Comparison of ENCODE assay signal across 9 cellular contexts in genomic region chr11:33542921-33543320, GRCh38.
A peak's percentile ranks its signal among the peaks of the same experiment; 100 is the strongest.
DNase-seq lines count a peak whose midpoint lies in the region; ATAC-seq and TF ChIP-seq lines count a peak whose summit lies in the region.
"Had no signal": no experiment of that assay in that cellular context is flagged by ENCODE, and none has a peak within 500 bp of the region (broad histone marks: within the 10 kb centered on the region; RNA-seq: fewer than 3 reads in every experiment).

No MANE protein-coding gene starts in this region.

- no peak for TF ChIP-seq POLR2A in sigmoid colon (IDR thresholded peaks at IDR 0.05)

- no peaks in the 10 kb centered on the region for H3K9me3 Mint-ChIP-seq in glutamatergic neuron (ENCODE audit: unreplicated experiment)
- H3K9me3 Mint-ChIP-seq: effector memory CD8-positive, alpha-beta T cell had no signal

- no peaks in the 10 kb centered on the region for H3K4me1 ChIP-seq in sigmoid colon

- H3K27ac ChIP-seq in sigmoid colon = no peak overlapping the region

- H3K36me3 Mint-ChIP-seq in glutamatergic neuron (ENCODE audit: unreplicated experiment) = no peaks in the 10 kb centered on the region

- no peak for TF ChIP-seq EP300 in sigmoid colon (IDR thresholded peaks at IDR 0.05)

- H3K9me3 ChIP-seq in sigmoid colon = no peaks in the 10 kb centered on the region

- 51 to 62% methylated on average over 7 of the region's 7 CpGs for WGBS in sigmoid colon, 2 donors

- ATAC-seq in Right ventricle myocardium superior (ENCODE audit: poor library complexity) (peak; percentile 71), HG02870 (IDR thresholded peaks at IDR 0.05; ENCODE audit: unreplicated experiment) (no peak)
- ATAC-seq: effector memory CD8-positive, alpha-beta T cell had no signal

- TF ChIP-seq CTCF in glutamatergic neuron (IDR thresholded peaks at IDR 0.05; ENCODE audit: partially characterized antibody, unreplicated experiment) (peak; percentile 57), sigmoid colon (IDR thresholded peaks at IDR 0.05) (peak in 2 of 4 experiments; percentile 21 to 47)

- intact Hi-C loops in Right ventricle myocardium superior (cut with DNase I) (loop anchor here (5.0 kb wide), 1 partner anchor 144 kb away; no protein-coding TSS in a partner anchor), cardiac septum (cut with DNase I) (loop anchor here (5.0 to 10.0 kb wide), 3 partner anchors 144 to 199 kb away; partner anchors contain the start of gene KIAA1549L), sigmoid colon (cut with DNase I) (loop anchor here (1.0 to 5.0 kb wide), 2 partner anchors 9 to 199 kb away; no protein-coding TSS in a partner anchor)

- H3K27me3 Mint-ChIP-seq in glutamatergic neuron (ENCODE audit: unreplicated experiment) = peaks cover 7% of the 10 kb centered on the region

- H3K4me1 Mint-ChIP-seq in glutamatergic neuron (ENCODE audit: low read depth, unreplicated experiment) = no peaks in the 10 kb centered on the region

- H3K4me3 Mint-ChIP-seq in glutamatergic neuron (ENCODE audit: unreplicated experiment) = no peak overlapping the region

- DNase-seq in Right ventricle myocardium superior (peak; percentile 57), cardiac septum (ENCODE audit: low spot score) (no peak), NCI-H128 (lab: John Stamatoyannopoulos, UW; ENCODE audit: unreplicated experiment) (peak; percentile 3), glutamatergic neuron (peak; percentile 71), pulmonary artery endothelial cell (ENCODE audit: low read depth, low spot score) (peak; percentile 17), sigmoid colon (no peak)
- DNase-seq in activated T-cell treated with anti-CD3 and anti-CD28 coated beads, Interleukin-2, amount 50 U/mL, for 1 hour = peak; percentile 24

- H3K36me3 ChIP-seq in sigmoid colon = no peaks in the 10 kb centered on the region

- no peak overlapping the region for H3K27ac Mint-ChIP-seq in glutamatergic neuron (ENCODE audit: unreplicated experiment)
- H3K27ac Mint-ChIP-seq: effector memory CD8-positive, alpha-beta T cell had no signal

- no peaks in the 10 kb centered on the region for H3K27me3 ChIP-seq in sigmoid colon

- no peak overlapping the region for H3K4me3 ChIP-seq in sigmoid colon

Comparison
In these comparisons a context has a peak if more than half of its experiments do, and no peak if none do; other contexts are left out.
1. DNase-seq: peak in Right ventricle myocardium superior (single experiment), NCI-H128 (single experiment), activated T-cell treated with anti-CD3 and anti-CD28 coated beads, Interleukin-2, amount 50 U/mL, for 1 hour (single experiment), glutamatergic neuron (single experiment) and pulmonary artery endothelial cell (single experiment); none in cardiac septum (single experiment) and sigmoid colon (single experiment).